ENCODE assay signal across 1 cellular context in the genomic region with DNA sequence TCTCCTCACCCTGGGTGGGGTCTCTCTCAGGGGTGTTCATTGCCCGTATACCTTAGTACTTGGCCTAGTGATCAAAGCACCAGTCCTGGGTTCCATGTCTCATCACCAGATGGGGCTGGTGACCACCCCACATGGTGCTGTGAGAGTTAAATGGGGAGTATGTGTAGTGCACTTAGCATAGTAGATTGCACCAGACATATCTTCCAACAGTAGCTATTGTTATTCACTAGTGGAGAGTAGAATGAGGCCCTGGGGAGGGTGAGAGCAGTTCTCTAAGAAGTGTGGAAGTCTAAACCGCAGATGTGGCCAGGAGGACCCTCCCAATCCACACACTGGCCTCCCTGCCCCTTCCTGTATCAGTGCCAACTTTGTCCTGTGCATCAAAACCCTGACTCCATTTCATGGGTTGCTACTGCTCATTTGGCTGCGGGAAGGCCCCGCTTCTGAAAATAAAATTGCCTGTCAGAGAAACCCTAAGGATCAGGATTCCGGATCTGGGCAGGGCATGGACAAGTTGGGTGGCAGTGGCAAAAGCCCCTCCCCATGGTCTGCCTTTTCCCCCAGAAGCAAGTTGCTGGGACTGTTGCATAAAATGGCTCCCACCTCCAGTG.
TF ChIP-seq lines count a peak whose summit lies in the region.

No MANE protein-coding gene starts in this region.

TF ChIP-seq in GM23338, 12 proteins besides CTCF, POLR2A, EP300 and RAD21 (continued from another document):
- TF ChIP-seq ZNF462 (CRISPR knock-in tag; IDR thresholded peaks at IDR 0.05) (no peak), EZH2phosphoT487 (IDR thresholded peaks at IDR 0.05; ENCODE audit: unreplicated experiment) (no peak), ZNF114 (CRISPR knock-in tag; IDR thresholded peaks at IDR 0.05) (no peak)
